In genomic region chr6:75167851-75168250, GRCh38 we compare ENCODE assay signal across 27 cellular contexts.
"Had no signal": no experiment of that assay in that cellular context is flagged by ENCODE, and none has a peak within 500 bp of the region (broad histone marks: within the 10 kb centered on the region; RNA-seq: fewer than 3 reads in every experiment).

No MANE protein-coding gene starts in this region.

- H3K27me3 ChIP-seq: adrenal gland, heart right ventricle, left lung, pancreas, spleen, upper lobe of left lung had no signal

- H3K4me1 ChIP-seq: adrenal gland, left lung, prostate gland had no signal

- ATAC-seq: heart right ventricle, left lung, pancreas had no signal

- H3K4me1 Mint-ChIP-seq: activated naive CD8-positive, alpha-beta T cell treated with anti-CD3 and anti-CD28 coated beads for 36 hours; naive B cell had no signal

- H3K36me3 ChIP-seq: adrenal gland, left lung, neutrophil, pancreas, prostate gland, spleen, upper lobe of left lung had no signal

- H3K4me3 Mint-ChIP-seq: activated naive CD4-positive, alpha-beta T cell treated with anti-CD3 and anti-CD28 coated beads for 36 hours; activated naive CD8-positive, alpha-beta T cell treated with anti-CD3 and anti-CD28 coated beads for 36 hours; activated T-helper 1 cell treated with anti-CD3 and anti-CD28 coated beads, Interleukin-12 subunit alpha, Interleukin-12 subunit beta, Interleukin-2, Interleukin-4 antibody, amounts not matched to agents 30 ng/mL and 10 ng/mL and 1 ng/mL, durations not matched to agents 14 hours and 24 hours and 36 hours; mesothelial cell of epicardium; naive B cell; nephron progenitor cell; stimulated activated naive CD8-positive, alpha-beta T cell treated with anti-CD3 and anti-CD28 coated beads, Interleukin-15, Interleukin-2, amounts not matched to agents 100 ng/mL and 50 ng/mL, for 24 hours; T-helper 2 cell treated with Interferon-gamma antibody and Interleukin-4, amounts not matched to agents 5 μg/mL and 100 μg/mL, for 36 hours had no signal

- H3K36me3 Mint-ChIP-seq: activated naive CD8-positive, alpha-beta T cell treated with anti-CD3 and anti-CD28 coated beads for 36 hours; mesothelial cell of epicardium; naive B cell had no signal

- DNase-seq: activated CD4-positive, alpha-beta T cell treated with anti-CD3 and anti-CD28 coated beads for 4 hours; activated CD4-positive, alpha-beta T cell treated with anti-CD3 and anti-CD28 coated beads, Interleukin-2, amount 50 U/mL, for 4 hours; activated CD4-positive, CD25-positive, alpha-beta regulatory T cell; activated CD8-positive, alpha-beta memory T cell treated with anti-CD3 and anti-CD28 coated beads for 24 hours; activated effector memory CD4-positive, alpha-beta T cell treated with anti-CD3 and anti-CD28 coated beads, Interleukin-2, amount 50 U/mL, for 16 hours; activated naive CD4-positive, alpha-beta T cell treated with anti-CD3 and anti-CD28 coated beads for 36 hours; activated naive CD8-positive, alpha-beta T cell treated with anti-CD3 and anti-CD28 coated beads for 36 hours; adrenal gland; aorta; foreskin fibroblast; heart right ventricle; naive B cell; nephron progenitor cell; pancreas; spleen; stimulated activated CD4-positive, alpha-beta T cell treated with anti-CD3 and anti-CD28 coated beads, Interleukin-4, amount 100 ng/mL, for 1 hour; T-helper 1 cell; upper lobe of left lung had no signal

- H3K4me3 ChIP-seq: adrenal gland, heart right ventricle, left lung, lung, pancreas, prostate gland, spleen, upper lobe of left lung had no signal

- H3K27ac ChIP-seq: adrenal gland, heart right ventricle, left lung, neutrophil, pancreas, prostate gland, spleen, upper lobe of left lung had no signal

- H3K27ac Mint-ChIP-seq: activated naive CD4-positive, alpha-beta T cell treated with anti-CD3 and anti-CD28 coated beads for 36 hours; activated naive CD8-positive, alpha-beta T cell treated with anti-CD3 and anti-CD28 coated beads for 36 hours; activated T-helper 1 cell treated with anti-CD3 and anti-CD28 coated beads, Interleukin-12 subunit alpha, Interleukin-12 subunit beta, Interleukin-2, Interleukin-4 antibody, amounts not matched to agents 30 ng/mL and 10 ng/mL and 1 ng/mL, durations not matched to agents 14 hours and 24 hours and 36 hours; mesothelial cell of epicardium; naive B cell; nephron progenitor cell; stimulated activated naive CD8-positive, alpha-beta T cell treated with anti-CD3 and anti-CD28 coated beads, Interleukin-15, Interleukin-2, amounts not matched to agents 100 ng/mL and 50 ng/mL, for 24 hours; T-helper 2 cell treated with Interferon-gamma antibody and Interleukin-4, amounts not matched to agents 5 μg/mL and 100 μg/mL, for 36 hours had no signal

- H3K27me3 Mint-ChIP-seq: brain had no signal

- H3K9me3 ChIP-seq: adrenal gland, left lung, neutrophil, pancreas, prostate gland, upper lobe of left lung had no signal

- H3K9me3 Mint-ChIP-seq: activated naive CD4-positive, alpha-beta T cell treated with anti-CD3 and anti-CD28 coated beads for 36 hours; activated naive CD8-positive, alpha-beta T cell treated with anti-CD3 and anti-CD28 coated beads for 36 hours; activated T-helper 1 cell treated with anti-CD3 and anti-CD28 coated beads, Interleukin-12 subunit alpha, Interleukin-12 subunit beta, Interleukin-2, Interleukin-4 antibody, amounts not matched to agents 30 ng/mL and 10 ng/mL and 1 ng/mL, durations not matched to agents 14 hours and 24 hours and 36 hours; brain; nephron progenitor cell; stimulated activated naive CD8-positive, alpha-beta T cell treated with anti-CD3 and anti-CD28 coated beads, Interleukin-15, Interleukin-2, amounts not matched to agents 100 ng/mL and 50 ng/mL, for 24 hours; T-helper 2 cell treated with Interferon-gamma antibody and Interleukin-4, amounts not matched to agents 5 μg/mL and 100 μg/mL, for 36 hours had no signal
